ENCODE assay signal across 22 cellular contexts in genomic region chr18:49841236-49842217, GRCh38. TPM values are rescaled to one million over a fixed set of nuclear protein-coding genes. Genes with fewer than 3 reads are reported as not detected.
DNase-seq lines count a peak whose midpoint lies in the region; ATAC-seq, FAIRE-seq and TF ChIP-seq lines count a peak whose summit lies in the region.
"Had no signal": no experiment of that assay in that cellular context is flagged by ENCODE, and none has a peak within 500 bp of the region (broad histone marks: within the 10 kb centered on the region; RNA-seq: fewer than 3 reads in every experiment).

No MANE protein-coding gene starts in this region.

- peaks cover 3% of the 10 kb centered on the region for H3K4me1 Mint-ChIP-seq in activated CD4-positive, alpha-beta T cell treated with anti-CD3 and anti-CD28 coated beads, Interleukin-2, amount 10 ng/mL, durations not matched to agents 7 days and 5 days
- peaks cover 25% of the 10 kb centered on the region for H3K4me1 Mint-ChIP-seq in stimulated activated effector memory CD8-positive, alpha-beta T cell treated with anti-CD3 and anti-CD28 coated beads, Interleukin-12 subunit alpha, Interleukin-12 subunit beta, amount 100 ng/mL, for 72 hours
- H3K4me1 Mint-ChIP-seq in activated T-cell treated with anti-CD3 and anti-CD28 coated beads, Interleukin-2, amount 50 U/mL, for 24 hours (ENCODE audit: low read depth): no peaks in the 10 kb centered on the region

- H2AFZ ChIP-seq in K562 (ENCODE audit: low read depth, low read length): no peak overlapping the region

- H3K9me3 ChIP-seq in K562 (replicated peaks; ENCODE audit: control insufficient read depth, insufficient read depth, low read depth, low read length): no peaks in the 10 kb centered on the region
- H3K9me3 ChIP-seq: A549, Peyer's patch had no signal

- CTCF ChIA-PET in activated CD4-positive, alpha-beta T cell treated with anti-CD3 and anti-CD28 coated beads, Interleukin-2, amount 10 ng/mL, durations not matched to agents 7 days and 5 days (lab: Charles Lee): interaction anchor here (1.0 kb wide), 1 partner anchor 17 kb away, joined by 3 read pairs; no protein-coding TSS in a partner anchor
- CTCF ChIA-PET in K562 (lab: Yijun Ruan, JAX; ENCODE audit: low intra/inter-chr PET ratio): no interaction called here

- in situ Hi-C loops in K562 (cut with MboI): no loop called here

- no peak overlapping the region for H3K4me3 ChIP-seq in K562
- H3K4me3 ChIP-seq: A549, Peyer's patch had no signal

- no peak for TF ChIP-seq CTCF in K562 (IDR thresholded peaks at IDR 0.05 in 2 of 3, conservative IDR thresholded peaks at IDR 0.05 in 1 of 3; ENCODE audit: insufficient read depth in 2 of 3, low read depth in 1 of 3, low read length in 3 of 3)

- no peaks in the 10 kb centered on the region for H3K9me1 ChIP-seq in K562 (ENCODE audit: control insufficient read depth, insufficient read depth, low read length)

- H4K20me1 ChIP-seq in K562 (replicated peaks; ENCODE audit: control insufficient read depth, insufficient read depth, low read length): no peaks in the 10 kb centered on the region

- no peak for DNase-seq in activated CD4-positive, alpha-beta T cell treated with anti-CD3 and anti-CD28 coated beads, Interleukin-2, amount 10 ng/mL, durations not matched to agents 7 days and 5 days
- no peak for DNase-seq in activated CD4-positive, alpha-beta T cell treated with anti-CD3 and anti-CD28 coated beads, Interleukin-2, amount 50 U/mL, for 1 hour
- peak; percentile 23 for DNase-seq in NCI-H2107 (lab: John Stamatoyannopoulos, UW)
- no peak for DNase-seq in K562 (ENCODE audit: extremely low read depth in 1 of 4, low spot score in 3 of 4)
- DNase-seq in stimulated activated effector memory CD8-positive, alpha-beta T cell treated with anti-CD3 and anti-CD28 coated beads, Interleukin-12 subunit alpha, Interleukin-12 subunit beta, amount 100 ng/mL, for 72 hours (ENCODE audit: low spot score in 2 of 2): peak in 1 of 2 donors; percentile 43
- DNase-seq in H4 (ENCODE audit: low spot score): no peak
- no peak for DNase-seq in activated T-cell treated with anti-CD3 and anti-CD28 coated beads, Interleukin-2, amount 50 U/mL, for 24 hours
- DNase-seq in NCI-H2196 treated with DMSO at 0.1 percent for 48 hours (lab: John Stamatoyannopoulos, UW; ENCODE audit: unreplicated experiment): no peak
- DNase-seq: CD4-positive, alpha-beta T cell; DMS153; EL; MV-4-11; NCI-H1930; NCI-H226; NCI-H526 treated with DMSO at 0.1 percent for 48 hours; Peyer's patch had no signal

- intact Hi-C loops in K562 (cut with micrococcal nuclease): no loop called here

- H3K4me2 ChIP-seq in K562 (ENCODE audit: insufficient read depth, low read length): no peak overlapping the region
- H3K4me2 ChIP-seq: A549, KMS-11 had no signal

- FAIRE-seq in K562 (lab: Jason Lieb, UNC): no peak
- FAIRE-seq: A549, GM12891, GM18507, H1 had no signal

- no peaks in the 10 kb centered on the region for H3K9me3 Mint-ChIP-seq in activated CD4-positive, alpha-beta T cell treated with anti-CD3 and anti-CD28 coated beads, Interleukin-2, amount 10 ng/mL, durations not matched to agents 7 days and 5 days
- H3K9me3 Mint-ChIP-seq in stimulated activated effector memory CD8-positive, alpha-beta T cell treated with anti-CD3 and anti-CD28 coated beads, Interleukin-12 subunit alpha, Interleukin-12 subunit beta, amount 100 ng/mL, for 72 hours: no peaks in the 10 kb centered on the region
- H3K9me3 Mint-ChIP-seq in activated T-cell treated with anti-CD3 and anti-CD28 coated beads, Interleukin-2, amount 50 U/mL, for 24 hours: no peaks in the 10 kb centered on the region
- H3K9me3 Mint-ChIP-seq: CD4-positive, alpha-beta T cell had no signal

- TF ChIP-seq RAD21 in K562 (CRISPR knock-in tag; conservative IDR thresholded peaks at IDR 0.05 in 1 of 2, IDR thresholded peaks at IDR 0.05 in 1 of 2): no peak

- peaks cover 0 to 16% of the 10 kb centered on the region in 2 experiments; a peak in 3 of 5 replicates for H3K27me3 ChIP-seq in K562 (ENCODE audit: control insufficient read depth in 2 of 2, insufficient read depth in 2 of 2, low read length in 2 of 2)
- H3K27me3 ChIP-seq: Peyer's patch had no signal

- H3K27ac ChIP-seq in K562 (ENCODE audit: extremely low read depth, low read depth, low read length): no peak overlapping the region
- H3K27ac ChIP-seq: A549, KMS-11, Peyer's patch had no signal

- ATAC-seq in K562: no peak
- no peak for ATAC-seq in stimulated activated effector memory CD8-positive, alpha-beta T cell treated with anti-CD3 and anti-CD28 coated beads, Interleukin-12 subunit alpha, Interleukin-12 subunit beta, amount 100 ng/mL, for 72 hours
- ATAC-seq: A549, Right ventricle myocardium inferior had no signal

- no peaks in the 10 kb centered on the region for H3K36me3 ChIP-seq in K562 (ENCODE audit: control insufficient read depth, insufficient read depth, low read length)

- 23% methylated on average over 12 of the region's 12 CpGs for WGBS in K562 (ENCODE audit: insufficient coverage, low coverage, missing lambda C conversion rate)

- TF ChIP-seq POLR2A in K562 (conservative IDR thresholded peaks at IDR 0.05): no peak

- H3K36me3 Mint-ChIP-seq in activated CD4-positive, alpha-beta T cell treated with anti-CD3 and anti-CD28 coated beads, Interleukin-2, amount 10 ng/mL, durations not matched to agents 7 days and 5 days (ENCODE audit: low read depth): no peaks in the 10 kb centered on the region
- H3K36me3 Mint-ChIP-seq in stimulated activated effector memory CD8-positive, alpha-beta T cell treated with anti-CD3 and anti-CD28 coated beads, Interleukin-12 subunit alpha, Interleukin-12 subunit beta, amount 100 ng/mL, for 72 hours: no peaks in the 10 kb centered on the region
- H3K36me3 Mint-ChIP-seq in activated T-cell treated with anti-CD3 and anti-CD28 coated beads, Interleukin-2, amount 50 U/mL, for 24 hours (ENCODE audit: low read depth): no peaks in the 10 kb centered on the region

- no peaks in the 10 kb centered on the region for H3K4me1 ChIP-seq in K562 (replicated peaks in 1 of 2; ENCODE audit: control insufficient read depth in 2 of 2, insufficient read depth in 2 of 2, low read length in 2 of 2)

- no peak overlapping the region for H3K4me3 Mint-ChIP-seq in activated CD4-positive, alpha-beta T cell treated with anti-CD3 and anti-CD28 coated beads, Interleukin-2, amount 10 ng/mL, durations not matched to agents 7 days and 5 days
- H3K4me3 Mint-ChIP-seq in stimulated activated effector memory CD8-positive, alpha-beta T cell treated with anti-CD3 and anti-CD28 coated beads, Interleukin-12 subunit alpha, Interleukin-12 subunit beta, amount 100 ng/mL, for 72 hours: no peak overlapping the region
- H3K4me3 Mint-ChIP-seq in activated T-cell treated with anti-CD3 and anti-CD28 coated beads, Interleukin-2, amount 50 U/mL, for 24 hours: no peak overlapping the region
- H3K4me3 Mint-ChIP-seq: CD4-positive, alpha-beta T cell had no signal

- H3K79me2 ChIP-seq in K562 (ENCODE audit: control insufficient read depth, insufficient read depth, low read length): no peaks in the 10 kb centered on the region

- no TSS peak for BruUV-seq in K562 (replicated peaks; lab: Mats Ljungman, UMichigan)

- H3K27me3 Mint-ChIP-seq in activated CD4-positive, alpha-beta T cell treated with anti-CD3 and anti-CD28 coated beads, Interleukin-2, amount 10 ng/mL, durations not matched to agents 7 days and 5 days: no peaks in the 10 kb centered on the region
- H3K27me3 Mint-ChIP-seq in activated T-cell treated with anti-CD3 and anti-CD28 coated beads, Interleukin-2, amount 50 U/mL, for 24 hours: peaks cover 4% of the 10 kb centered on the region

- POLR2A ChIA-PET in activated CD4-positive, alpha-beta T cell treated with anti-CD3 and anti-CD28 coated beads, Interleukin-2, amount 10 ng/mL, durations not matched to agents 7 days and 5 days (lab: Charles Lee): no interaction called here
- POLR2A ChIA-PET in K562 (lab: Yijun Ruan, JAX): interaction anchor here (0.7 kb wide), 1 partner anchor 8 kb away, joined by 3 read pairs; no protein-coding TSS in a partner anchor

- no peak overlapping the region for H3K9ac ChIP-seq in K562 (ENCODE audit: insufficient read depth in 1 of 2, low read depth in 2 of 2, low read length in 2 of 2)
- H3K9ac ChIP-seq: KMS-11 had no signal

- peak overlapping the region; percentile 21 for H3K27ac Mint-ChIP-seq in activated CD4-positive, alpha-beta T cell treated with anti-CD3 and anti-CD28 coated beads, Interleukin-2, amount 10 ng/mL, durations not matched to agents 7 days and 5 days
- H3K27ac Mint-ChIP-seq in stimulated activated effector memory CD8-positive, alpha-beta T cell treated with anti-CD3 and anti-CD28 coated beads, Interleukin-12 subunit alpha, Interleukin-12 subunit beta, amount 100 ng/mL, for 72 hours: peak overlapping the region; percentile 79
- H3K27ac Mint-ChIP-seq in activated T-cell treated with anti-CD3 and anti-CD28 coated beads, Interleukin-2, amount 50 U/mL, for 24 hours: no peak overlapping the region
- H3K27ac Mint-ChIP-seq: CD4-positive, alpha-beta T cell had no signal

- no peak for TF ChIP-seq EP300 in K562 (IDR thresholded peaks at IDR 0.05; ENCODE audit: low read length)

TF ChIP-seq in K562, 482 proteins besides CTCF, POLR2A, EP300 and RAD21 (continues in another document):
- TF ChIP-seq ZNF316 (IDR thresholded peaks at IDR 0.05) (peak; percentile 29; the same call in 1 of the 2 replicates), ARID1B (IDR thresholded peaks at IDR 0.05) (no peak), TBP (optimal IDR thresholded peaks at IDR 0.05; ENCODE audit: low read depth, low read length) (no peak), DPF2 (IDR thresholded peaks at IDR 0.05) (no peak)

RNA-seq across cellular contexts. Expression of gene ACAA2, which starts 28.2 kb away (rescaled TPM):
- total RNA-seq in activated CD4-positive, alpha-beta T cell treated with anti-CD3 and anti-CD28 coated beads, Interleukin-2, amount 10 ng/mL, durations not matched to agents 7 days and 5 days: 10 to 100 TPM; 88.3 to 91.2 TPM
- total RNA-seq in K562 (2011; cell fraction: chromatin; rRNA removed; ENCODE audit: low replicate concordance): 2.3 and 7.6 TPM in 2 replicates
- total RNA-seq in K562 (2011; cell fraction: nucleolus; rRNA removed): 2.2 and 4.6 TPM in 2 replicates
- 5.1 and 8.6 TPM in 2 replicates for total RNA-seq in K562 (2011; cell fraction: nucleoplasm; rRNA removed)
- 15.6 and 17.6 TPM in 2 replicates for total RNA-seq in K562 (2014; rRNA removed)
- total RNA-seq in K562 (2014; rRNA removed; fragmentation: Illumina TruSeq; extraction: Trizol): 26.6 and 28.4 TPM in 2 replicates
- total RNA-seq in K562 (2015; rRNA removed; fragmentation: Illumina TruSeq; extraction: Trizol): 21.4 and 22.3 TPM in 2 replicates
- 21.5 and 22.4 TPM in 2 replicates for total RNA-seq in K562 (2021)
- 13.2 and 13.3 TPM in 2 replicates for polyA plus RNA-seq in K562 (2011; rRNA removed)
- polyA plus RNA-seq in K562 (2011; cell fraction: cytosol; rRNA removed): 4.1 and 11.4 TPM in 2 replicates
- polyA plus RNA-seq in K562 (2011; cell fraction: nucleus; rRNA removed): 4.7 and 7.5 TPM in 2 replicates
- polyA plus RNA-seq in K562 (2012): 27.9 and 45.3 TPM in 2 replicates
- 17.6 and 23.3 TPM in 2 replicates for polyA plus RNA-seq in K562 (2014; fragmentation: Illumina TruSeq; extraction: Trizol)
- 10 to 100 TPM; 21.7 to 31.5 TPM for polyA plus RNA-seq in K562 (2014; fragmentation: Nextera tagmentation; extraction: Ambion mirVana)
- 13.2 and 15.0 TPM in 2 replicates for polyA plus RNA-seq in K562 (2014; rRNA removed)
- 15.6 and 18.9 TPM in 2 replicates for polyA minus RNA-seq in K562 (2011; rRNA and poly(A)+ RNA removed)
- 4.8 and 5.5 TPM in 2 replicates for polyA minus RNA-seq in K562 (2011; cell fraction: cytosol; rRNA and poly(A)+ RNA removed)
- polyA minus RNA-seq in K562 (2011; cell fraction: nucleus; rRNA and poly(A)+ RNA removed): 1.5 and 3.8 TPM in 2 replicates
- total RNA-seq in H4 (2014; rRNA removed; shearing (Covaris generic)): 92.2 and 104 TPM in 2 replicates
